Comparison of ENCODE assay signal across 9 cellular contexts in genomic region chr2:12106440-12107080, GRCh38.
A peak's percentile ranks its signal among the peaks of the same experiment; 100 is the strongest.
DNase-seq lines count a peak whose midpoint lies in the region; ATAC-seq, FAIRE-seq and TF ChIP-seq lines count a peak whose summit lies in the region.
"Had no signal": no experiment of that assay in that cellular context is flagged by ENCODE, and none has a peak within 500 bp of the region (broad histone marks: within the 10 kb centered on the region; RNA-seq: fewer than 3 reads in every experiment).

No MANE protein-coding gene starts in this region.

- 64 to 71% methylated on average over 11 of the region's 11 CpGs for WGBS in heart right ventricle, 2 donors

- peaks cover 0 to 26% (median 6%) of the 10 kb centered on the region in 9 donors for H3K4me1 ChIP-seq in heart right ventricle
- H3K4me1 ChIP-seq: right lobe of liver had no signal

- no peaks in the 10 kb centered on the region for H3K27me3 ChIP-seq in heart right ventricle
- H3K27me3 ChIP-seq: right lobe of liver had no signal

- peak overlapping the region in 1 of 10 donors; percentile 44 for H3K27ac ChIP-seq in heart right ventricle
- H3K27ac ChIP-seq: right lobe of liver had no signal

- ATAC-seq in heart right ventricle (peak; percentile 87 to 98 (median 90)), GM21381 (IDR thresholded peaks at IDR 0.05; ENCODE audit: unreplicated experiment) (no peak), GM19324 (IDR thresholded peaks at IDR 0.05; ENCODE audit: low FRiP score, unreplicated experiment) (no peak)
- peak; percentile 86 to 96 for ATAC-seq in stimulated activated naive B cell treated with anti-CD40 and anti-IgM and Interleukin-4, amounts not matched to agents 10 μg/mL and 1 μg/mL and 100 μg/mL, for 72 hours (replicated peaks)
- ATAC-seq in naive thymus-derived CD8-positive, alpha-beta T cell, result no peak

- TF ChIP-seq CTCF in heart right ventricle (IDR thresholded peaks at IDR 0.05), result no peak

- in situ Hi-C loops in ACHN (cut with HindIII; ENCODE audit: low pct_ligation_motif_present, low pct_unique_long_range_greater_than_20kb, low sequenced_read_pairs), result no loop called here

- H3K36me3 ChIP-seq in heart right ventricle, result no peaks in the 10 kb centered on the region
- H3K36me3 ChIP-seq: right lobe of liver had no signal

- peak overlapping the region; percentile 37 for H3K27ac Mint-ChIP-seq in stimulated activated naive B cell treated with anti-CD40 and anti-IgM and Interleukin-4, amounts not matched to agents 10 μg/mL and 1 μg/mL and 100 μg/mL, for 72 hours
- H3K27ac Mint-ChIP-seq in naive thymus-derived CD8-positive, alpha-beta T cell, result no peak overlapping the region

- no peaks in the 10 kb centered on the region for H3K27me3 Mint-ChIP-seq in stimulated activated naive B cell treated with anti-CD40 and anti-IgM and Interleukin-4, amounts not matched to agents 10 μg/mL and 1 μg/mL and 100 μg/mL, for 72 hours
- no peaks in the 10 kb centered on the region for H3K27me3 Mint-ChIP-seq in naive thymus-derived CD8-positive, alpha-beta T cell

- FAIRE-seq in H54 (lab: Jason Lieb, UNC), result peak; percentile 93

- H3K9me3 Mint-ChIP-seq in stimulated activated naive B cell treated with anti-CD40 and anti-IgM and Interleukin-4, amounts not matched to agents 10 μg/mL and 1 μg/mL and 100 μg/mL, for 72 hours, result peaks cover 1 to 5% of the 10 kb centered on the region in 2 donors
- H3K9me3 Mint-ChIP-seq in naive thymus-derived CD8-positive, alpha-beta T cell, result no peaks in the 10 kb centered on the region

- peak; percentile 95 for DNase-seq in ACHN
- DNase-seq in H54 (ENCODE audit: insufficient read length, low spot score), result peak; percentile 86
- peak; percentile 30 for DNase-seq in UCSD-AML1 (lab: John Stamatoyannopoulos, UW; ENCODE audit: unreplicated experiment)
- DNase-seq in heart right ventricle, result peak; percentile 75 to 78
- DNase-seq in stimulated activated naive B cell treated with anti-CD40 and anti-IgM and Interleukin-4, amounts not matched to agents 10 μg/mL and 1 μg/mL and 100 μg/mL, for 72 hours, result peak; percentile 58
- no peak for DNase-seq in naive thymus-derived CD8-positive, alpha-beta T cell

- no peak for TF ChIP-seq POLR2A in H54 (IDR thresholded peaks at IDR 0.05; ENCODE audit: low read depth, low read length)

- H3K4me1 Mint-ChIP-seq in stimulated activated naive B cell treated with anti-CD40 and anti-IgM and Interleukin-4, amounts not matched to agents 10 μg/mL and 1 μg/mL and 100 μg/mL, for 72 hours, result peaks cover 32 to 56% of the 10 kb centered on the region in 2 donors
- peaks cover 27 to 47% (median 39%) of the 10 kb centered on the region in 4 donors for H3K4me1 Mint-ChIP-seq in naive thymus-derived CD8-positive, alpha-beta T cell

- H3K9me3 ChIP-seq in heart right ventricle, result no peaks in the 10 kb centered on the region
- H3K9me3 ChIP-seq: right lobe of liver had no signal

- POLR2A ChIA-PET in naive thymus-derived CD8-positive, alpha-beta T cell (lab: Charles Lee), result interaction anchor here (0.5 to 1.0 kb wide), 2 partner anchors 11 to 719 kb away, joined by 3 read pairs; no protein-coding TSS in a partner anchor

- intact Hi-C loops in heart right ventricle (cut with DNase I), result no loop called here

- H3K36me3 Mint-ChIP-seq in stimulated activated naive B cell treated with anti-CD40 and anti-IgM and Interleukin-4, amounts not matched to agents 10 μg/mL and 1 μg/mL and 100 μg/mL, for 72 hours, result no peaks in the 10 kb centered on the region
- no peaks in the 10 kb centered on the region for H3K36me3 Mint-ChIP-seq in naive thymus-derived CD8-positive, alpha-beta T cell

- no peak overlapping the region for H3K4me3 ChIP-seq in heart right ventricle
- H3K4me3 ChIP-seq: right lobe of liver had no signal

- peak overlapping the region in 1 of 2 donors; percentile 29 for H3K4me3 Mint-ChIP-seq in stimulated activated naive B cell treated with anti-CD40 and anti-IgM and Interleukin-4, amounts not matched to agents 10 μg/mL and 1 μg/mL and 100 μg/mL, for 72 hours
- H3K4me3 Mint-ChIP-seq in naive thymus-derived CD8-positive, alpha-beta T cell, result no peak overlapping the region

Comparison
In these comparisons a context has a peak if more than half of its experiments do, and no peak if none do; other contexts are left out.
1. DNase-seq: peak in ACHN (single experiment), H54 (single experiment), UCSD-AML1 (single experiment), heart right ventricle (2 of 2) and stimulated activated naive B cell treated with anti-CD40 and anti-IgM and Interleukin-4, amounts not matched to agents 10 μg/mL and 1 μg/mL and 100 μg/mL, for 72 hours (single experiment); none in naive thymus-derived CD8-positive, alpha-beta T cell (0 of 10).
2. ATAC-seq: peak in heart right ventricle (8 of 8) and stimulated activated naive B cell treated with anti-CD40 and anti-IgM and Interleukin-4, amounts not matched to agents 10 μg/mL and 1 μg/mL and 100 μg/mL, for 72 hours (2 of 2); none in GM21381 (single experiment), GM19324 (single experiment) and naive thymus-derived CD8-positive, alpha-beta T cell (0 of 2).